ENCODE assay signal across 10 cellular contexts in genomic region chr1:231419147-231419546, GRCh38. TPM values are rescaled to one million over a fixed set of nuclear protein-coding genes. Genes with fewer than 3 reads are reported as not detected.
A peak's percentile ranks its signal among the peaks of the same experiment; 100 is the strongest.
DNase-seq lines count a peak whose midpoint lies in the region; ATAC-seq and TF ChIP-seq lines count a peak whose summit lies in the region.
"Had no signal": no experiment of that assay in that cellular context is flagged by ENCODE, and none has a peak within 500 bp of the region (broad histone marks: within the 10 kb centered on the region; RNA-seq: fewer than 3 reads in every experiment).

No MANE protein-coding gene starts in this region.

- H3K27ac ChIP-seq in RWPE2 (ENCODE audit: poor library complexity, severe bottlenecking), result no peak overlapping the region
- H3K27ac ChIP-seq in esophagus squamous epithelium, result peak overlapping the region in 1 of 4 donors; percentile 1
- H3K27ac ChIP-seq in Peyer's patch, result no peak overlapping the region

- H3K4me3 ChIP-seq in GM06990 (replicated peaks; ENCODE audit: low read depth, low read length), result peak overlapping the region; percentile 71
- H3K4me3 ChIP-seq in RWPE2 (ENCODE audit: severe bottlenecking), result peak overlapping the region; percentile 88
- H3K4me3 ChIP-seq in esophagus squamous epithelium, result peak overlapping the region; percentile 65 to 96 (median 70)
- peak overlapping the region; percentile 89 for H3K4me3 ChIP-seq in retinal pigment epithelial cell (ENCODE audit: low read length)
- H3K4me3 ChIP-seq in Peyer's patch, result peak overlapping the region in 2 of 4 donors; percentile 82 to 97

- DNase-seq in GM06990 (ENCODE audit: extremely low read depth, insufficient read length), result no peak
- DNase-seq in RWPE2 (ENCODE audit: low spot score), result no peak
- DNase-seq in esophagus squamous epithelium (lab: John Stamatoyannopoulos, UW), result no peak
- no peak for DNase-seq in retinal pigment epithelial cell (ENCODE audit: low read depth)
- DNase-seq in DMS153 (lab: John Stamatoyannopoulos, UW), result no peak
- DNase-seq in Peyer's patch, result no peak
- no peak for DNase-seq in NCI-H1436 (lab: John Stamatoyannopoulos, UW)
- DNase-seq in effector CD4-positive, alpha-beta T cell, result no peak
- DNase-seq: activated CD8-positive, alpha-beta memory T cell treated with anti-CD3 and anti-CD28 coated beads for 24 hours; NCI-H1048 had no signal

- ATAC-seq in RWPE2 (ENCODE audit: low read depth), result no peak

- TF ChIP-seq POLR2A in esophagus squamous epithelium (IDR thresholded peaks at IDR 0.05) (no peak), Peyer's patch (IDR thresholded peaks at IDR 0.05) (no peak)

- no peaks in the 10 kb centered on the region for H3K36me3 ChIP-seq in GM06990 (ENCODE audit: control insufficient read depth, insufficient read depth, low read length)
- H3K36me3 ChIP-seq in RWPE2 (ENCODE audit: low read depth), result peaks cover 6% of the 10 kb centered on the region; the same call in 1 of the 2 replicates
- H3K36me3 ChIP-seq in esophagus squamous epithelium, result no peaks in the 10 kb centered on the region
- H3K36me3 ChIP-seq in Peyer's patch, result no peaks in the 10 kb centered on the region

- intact Hi-C loops in esophagus squamous epithelium (cut with DNase I), result no loop called here

- TF ChIP-seq CTCF in GM06990 (IDR thresholded peaks at IDR 0.05; ENCODE audit: insufficient read depth, low read length, poor library complexity, severe bottlenecking) (no peak), RWPE2 (IDR thresholded peaks at IDR 0.05; ENCODE audit: poor library complexity, severe bottlenecking) (no peak), esophagus squamous epithelium (IDR thresholded peaks at IDR 0.05) (no peak), retinal pigment epithelial cell (conservative IDR thresholded peaks at IDR 0.05; ENCODE audit: low read depth, low read length) (no peak), Peyer's patch (IDR thresholded peaks at IDR 0.05) (no peak)

- H3K4me1 ChIP-seq in RWPE2 (ENCODE audit: insufficient read depth, poor library complexity, severe bottlenecking), result peaks cover 27% of the 10 kb centered on the region
- H3K4me1 ChIP-seq in esophagus squamous epithelium, result peaks cover 23 to 78% (median 47%) of the 10 kb centered on the region in 3 donors
- peaks cover 0 to 24% (median 9%) of the 10 kb centered on the region in 4 donors for H3K4me1 ChIP-seq in Peyer's patch

- 14 to 19% methylated on average over 1 of the region's 1 CpG for WGBS in esophagus squamous epithelium, 2 donors

- H3K27me3 ChIP-seq in GM06990 (replicated peaks; ENCODE audit: control insufficient read depth, insufficient read depth, low read length) (no peaks in the 10 kb centered on the region), RWPE2 (ENCODE audit: insufficient read depth, poor library complexity, severe bottlenecking) (no peaks in the 10 kb centered on the region), esophagus squamous epithelium (no peaks in the 10 kb centered on the region), Peyer's patch (no peaks in the 10 kb centered on the region)

- H3K9me3 ChIP-seq in RWPE2 (ENCODE audit: severe bottlenecking) (no peaks in the 10 kb centered on the region), esophagus squamous epithelium (no peaks in the 10 kb centered on the region), Peyer's patch (no peaks in the 10 kb centered on the region)

RNA-seq across cellular contexts. Expression of gene EGLN1, which starts 2.9 kb away (rescaled TPM):
- total RNA-seq in esophagus squamous epithelium (10 to 100 TPM; 21.8 to 36.0 (median 28.7) TPM), Peyer's patch (10 to 100 TPM; 34.7 to 53.1 (median 39.8) TPM)
